Comparison of ENCODE assay signal across 8 cellular contexts in the genomic region with DNA sequence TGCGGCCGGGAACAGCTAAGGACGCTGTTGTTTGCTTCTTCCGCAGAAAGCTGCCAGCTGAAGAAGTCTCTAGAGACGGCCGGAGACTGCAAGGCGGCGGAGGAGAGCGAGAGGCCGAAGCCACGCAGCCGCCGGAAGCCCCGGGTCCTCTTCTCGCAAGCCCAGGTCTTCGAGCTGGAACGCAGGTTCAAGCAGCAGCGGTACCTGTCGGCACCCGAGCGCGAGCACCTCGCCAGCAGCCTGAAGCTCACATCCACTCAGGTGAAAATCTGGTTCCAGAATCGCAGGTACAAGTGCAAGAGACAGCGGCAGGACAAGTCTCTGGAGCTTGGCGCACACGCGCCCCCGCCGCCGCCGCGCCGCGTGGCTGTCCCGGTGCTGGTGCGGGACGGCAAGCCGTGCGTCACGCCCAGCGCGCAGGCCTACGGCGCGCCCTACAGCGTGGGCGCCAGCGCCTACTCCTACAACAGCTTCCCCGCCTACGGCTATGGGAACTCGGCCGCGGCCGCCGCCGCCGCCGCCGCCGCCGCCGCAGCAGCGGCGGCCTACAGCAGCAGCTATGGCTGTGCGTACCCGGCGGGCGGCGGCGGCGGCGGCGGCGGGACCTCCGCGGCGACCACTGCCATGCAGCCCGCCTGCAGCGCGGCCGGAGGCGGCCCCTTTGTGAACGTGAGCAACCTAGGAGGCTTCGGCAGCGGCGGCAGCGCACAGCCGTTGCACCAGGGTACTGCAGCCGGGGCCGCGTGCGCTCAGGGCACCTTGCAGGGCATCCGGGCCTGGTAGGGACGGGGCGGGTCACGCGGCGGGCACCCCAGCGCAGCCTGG. TPM values are rescaled to one million over a fixed set of nuclear protein-coding genes. Genes with fewer than 3 reads are reported as not detected.
DNase-seq lines count a peak whose midpoint lies in the region; ATAC-seq and TF ChIP-seq lines count a peak whose summit lies in the region.

No MANE protein-coding gene starts in this region.

- DNase-seq in cerebellar nuclear complex (lab: John Stamatoyannopoulos, UW) (no peak), SHP77 treated with DMSO at 0.1 percent for 48 hours (lab: John Stamatoyannopoulos, UW) (no peak), NCI-H446 (lab: John Stamatoyannopoulos, UW) (no peak)

- H3K27ac Mint-ChIP-seq in brain = peak overlapping the region in 1 of 5 experiments; percentile 23

- peak overlapping the region; percentile 81 for H3K9ac ChIP-seq in muscle layer of colon (ENCODE audit: low read length)

- ATAC-seq in HG02885 (IDR thresholded peaks at IDR 0.05; ENCODE audit: poor library complexity, unreplicated experiment) = peak; percentile 52
- ATAC-seq in HG03460 (IDR thresholded peaks at IDR 0.05; ENCODE audit: unreplicated experiment) = no peak

- no peaks in the 10 kb centered on the region for H3K79me2 ChIP-seq in ACC112 (ENCODE audit: control insufficient read depth, insufficient read depth, low read length, unreplicated experiment)

- H3K27ac ChIP-seq in ACC112 (ENCODE audit: low read depth, low read length) = no peak overlapping the region
- H3K27ac ChIP-seq in muscle layer of colon (ENCODE audit: low read depth, low read length) = peak overlapping the region; percentile 95

- H3K36me3 Mint-ChIP-seq in brain = no peaks in the 10 kb centered on the region

- H3K4me1 Mint-ChIP-seq in brain = peaks cover 64% of the 10 kb centered on the region

- peaks cover 98% of the 10 kb centered on the region for H3K27me3 Mint-ChIP-seq in brain

- H3K36me3 ChIP-seq in ACC112 (ENCODE audit: insufficient read depth, low read length) (no peaks in the 10 kb centered on the region), muscle layer of colon (ENCODE audit: insufficient read depth, low read length) (no peaks in the 10 kb centered on the region)

- no peaks in the 10 kb centered on the region for H3K9me3 ChIP-seq in muscle layer of colon (ENCODE audit: low read length)

- H3K4me3 Mint-ChIP-seq in brain = peak overlapping the region; percentile 31 to 82 (median 67)

- H3K4me1 ChIP-seq in ACC112 (ENCODE audit: control insufficient read depth, insufficient read depth, low read length, unreplicated experiment) (no peaks in the 10 kb centered on the region), muscle layer of colon (ENCODE audit: insufficient read depth, low read length) (peaks cover 20% of the 10 kb centered on the region)

- H3K27me3 ChIP-seq in ACC112 (ENCODE audit: insufficient read depth, low read length) = peaks cover 99% of the 10 kb centered on the region
- H3K27me3 ChIP-seq in muscle layer of colon (ENCODE audit: control insufficient read depth in 1 of 2, insufficient read depth in 2 of 2, low read length in 2 of 2) = peaks cover 0 to 4% of the 10 kb centered on the region in 2 donors

- H2AFZ ChIP-seq in ACC112 (ENCODE audit: low read length, unreplicated experiment) = no peak overlapping the region

- TF ChIP-seq CTCF in brain (conservative IDR thresholded peaks at IDR 0.05) = no peak

- H3K4me3 ChIP-seq in ACC112 (ENCODE audit: low read depth, low read length) (peak overlapping the region; percentile 39; the same call in 1 of the 2 replicates), muscle layer of colon (ENCODE audit: low read depth in 1 of 2, low read length in 2 of 2) (peak overlapping the region; percentile 84 to 95)

- peaks cover 0 to 25% (median 15%) of the 10 kb centered on the region in 5 experiments for H3K9me3 Mint-ChIP-seq in brain

RNA-seq across cellular contexts. Expression of a gene that starts 2.4 kb away (rescaled TPM):
- polyA plus RNA-seq in brain (ENCODE audit: insufficient read depth, low read depth, low replicate concordance) = not detected
